In genomic region chr1:39333296-39333695, GRCh38 we compare ENCODE assay signal across 18 cellular contexts.
A peak's percentile ranks its signal among the peaks of the same experiment; 100 is the strongest.
DNase-seq lines count a peak whose midpoint lies in the region; ATAC-seq and TF ChIP-seq lines count a peak whose summit lies in the region.
"Had no signal": no experiment of that assay in that cellular context is flagged by ENCODE, and none has a peak within 500 bp of the region (broad histone marks: within the 10 kb centered on the region; RNA-seq: fewer than 3 reads in every experiment).

No MANE protein-coding gene starts in this region.

- H3K56ac ChIP-seq in IMR-90 (ENCODE audit: extremely low read depth, insufficient read depth, low read length): no peak overlapping the region

- DNase-seq in SK-N-SH (no peak), IMR-90 (peak; percentile 29), choroid plexus epithelial cell (ENCODE audit: low read depth) (peak; percentile 86), UCSD-AML1 (lab: John Stamatoyannopoulos, UW; ENCODE audit: unreplicated experiment) (no peak), amniotic stem cell (lab: John Stamatoyannopoulos, UW) (no peak), ACHN (no peak)
- no peak for DNase-seq in naive thymus-derived CD4-positive, alpha-beta T cell
- DNase-seq: 8988T; activated CD4-positive, alpha-beta T cell treated with anti-CD3 and anti-CD28 coated beads for 1 hour; effector memory CD4-positive, alpha-beta T cell; NCI-H1436 treated with DMSO at 0.1 percent for 48 hours; NCI-H345; stimulated activated CD4-positive, alpha-beta T cell treated with anti-CD3 and anti-CD28 coated beads, Interleukin-4, amount 100 ng/mL, for 4 hours; transverse colon had no signal

- no peak for TF ChIP-seq EP300 in SK-N-SH (IDR thresholded peaks at IDR 0.05; ENCODE audit: borderline replicate concordance in 1 of 2, low read depth in 1 of 2, low read length in 1 of 2)

- no peak overlapping the region for H4K8ac ChIP-seq in IMR-90 (ENCODE audit: low read depth in 2 of 2, low read length in 2 of 2)

- no peak overlapping the region for H2AK9ac ChIP-seq in IMR-90 (replicated peaks; ENCODE audit: low read depth, low read length, poor library complexity)

- H4K20me1 ChIP-seq in SK-N-SH (ENCODE audit: insufficient read depth) (no peaks in the 10 kb centered on the region), IMR-90 (ENCODE audit: insufficient read depth, low read length) (no peaks in the 10 kb centered on the region; the same call in 1 of the 2 replicates)

- no peak overlapping the region for H3K23ac ChIP-seq in IMR-90 (ENCODE audit: low read depth, low read length)

- peaks cover 3% of the 10 kb centered on the region; the same call in 1 of the 2 replicates for H3K79me2 ChIP-seq in SK-N-SH (ENCODE audit: insufficient read depth)

- no peak overlapping the region for H3K14ac ChIP-seq in IMR-90 (replicated peaks; ENCODE audit: low read depth, low read length)

- H3K4me3 ChIP-seq in SK-N-SH (ENCODE audit: low read depth in 2 of 2, low read length in 1 of 2) (no peak overlapping the region), IMR-90 (ENCODE audit: insufficient read depth, low read depth, low read length) (no peak overlapping the region), choroid plexus epithelial cell (ENCODE audit: low read depth, low read length) (no peak overlapping the region)
- H3K4me3 ChIP-seq in naive thymus-derived CD4-positive, alpha-beta T cell (ENCODE audit: low read length): no peak overlapping the region
- H3K4me3 ChIP-seq: gastroesophageal sphincter, transverse colon had no signal

- intact Hi-C loops in IMR-90 (cut with micrococcal nuclease): no loop called here
- intact Hi-C loops in naive thymus-derived CD4-positive, alpha-beta T cell (cut with micrococcal nuclease): loop anchor here in 1 of 2 donors (5.0 kb wide), 1 partner anchor 141 kb away; no protein-coding TSS in a partner anchor

- no peak overlapping the region for H2BK5ac ChIP-seq in IMR-90 (ENCODE audit: low read depth, low read length, poor library complexity, severe bottlenecking)

- no peaks in the 10 kb centered on the region for H3K27me3 ChIP-seq in SK-N-SH (ENCODE audit: insufficient read depth)
- no peaks in the 10 kb centered on the region for H3K27me3 ChIP-seq in IMR-90 (ENCODE audit: control insufficient read depth, insufficient read depth, low read length)
- H3K27me3 ChIP-seq in naive thymus-derived CD4-positive, alpha-beta T cell (ENCODE audit: control insufficient read depth in 2 of 2, insufficient read depth in 2 of 2, low read length in 2 of 2): no peaks in the 10 kb centered on the region
- H3K27me3 ChIP-seq: gastroesophageal sphincter, transverse colon had no signal

- BruUV-seq in IMR-90 (replicated peaks; lab: Mats Ljungman, UMichigan): no TSS peak

- H3K36me3 ChIP-seq in SK-N-SH (replicated peaks in 1 of 2; ENCODE audit: control insufficient read depth in 1 of 2, insufficient read depth in 2 of 2, low read length in 1 of 2): peaks cover 64 to 79% of the 10 kb centered on the region in 2 experiments
- H3K36me3 ChIP-seq in IMR-90 (ENCODE audit: control insufficient read depth, insufficient read depth, low read length): peaks cover 39% of the 10 kb centered on the region
- peaks cover 14 to 85% (median 22%) of the 10 kb centered on the region in 3 experiments for H3K36me3 ChIP-seq in naive thymus-derived CD4-positive, alpha-beta T cell (ENCODE audit: control insufficient read depth in 2 of 3, insufficient read depth in 3 of 3, low read length in 3 of 3)

- 89% methylated on average over 4 of the region's 4 CpGs for WGBS in SK-N-SH (ENCODE audit: low lambda C conversion rate)
- WGBS in IMR-90 (ENCODE audit: extremely low coverage in 2 of 2, insufficient read length in 1 of 2), 2 experiments: no CpG with 5 or more reads among the region's 4 CpGs

- H3K27me3 Mint-ChIP-seq in naive thymus-derived CD4-positive, alpha-beta T cell: no peaks in the 10 kb centered on the region
- H3K27me3 Mint-ChIP-seq: brain had no signal

- H3K36me3 Mint-ChIP-seq in naive thymus-derived CD4-positive, alpha-beta T cell: peaks cover 0 to 50% (median 26%) of the 10 kb centered on the region in 5 donors

- no peak overlapping the region for H2BK20ac ChIP-seq in IMR-90 (ENCODE audit: low read depth, low read length)

- H3K18ac ChIP-seq in IMR-90 (ENCODE audit: low read depth, low read length): no peak overlapping the region

- no peak overlapping the region for H2AK5ac ChIP-seq in IMR-90 (ENCODE audit: low read depth, low read length)

- CTCF ChIA-PET in SK-N-SH (lab: Yijun Ruan, JAX): no interaction called here
- CTCF ChIA-PET in IMR-90 (lab: Yijun Ruan, JAX): no interaction called here
- CTCF ChIA-PET in naive thymus-derived CD4-positive, alpha-beta T cell (lab: Charles Lee): no interaction called here

- H3K9me2 ChIP-seq in SK-N-SH: no peaks in the 10 kb centered on the region

- H3K4me1 ChIP-seq in SK-N-SH (ENCODE audit: control insufficient read depth in 1 of 2, insufficient read depth in 2 of 2, low read depth in 1 of 2, low read length in 1 of 2): peaks cover 4% of the 10 kb centered on the region in 2 experiments; a peak in 2 of 4 replicates
- no peaks in the 10 kb centered on the region for H3K4me1 ChIP-seq in IMR-90 (ENCODE audit: control insufficient read depth, insufficient read depth, low read length)
- H3K4me1 ChIP-seq in naive thymus-derived CD4-positive, alpha-beta T cell (ENCODE audit: control insufficient read depth in 2 of 2, insufficient read depth in 2 of 2, low read length in 2 of 2): peaks cover 0 to 8% of the 10 kb centered on the region in 2 donors
- H3K4me1 ChIP-seq: transverse colon had no signal

- no peak overlapping the region for H4K5ac ChIP-seq in IMR-90 (ENCODE audit: low read depth, low read length)

- no peak overlapping the region for H3K27ac ChIP-seq in SK-N-SH (ENCODE audit: low read depth in 2 of 2, low read length in 1 of 2)
- no peak overlapping the region for H3K27ac ChIP-seq in IMR-90 (ENCODE audit: insufficient read depth, low read length)
- H3K27ac ChIP-seq in naive thymus-derived CD4-positive, alpha-beta T cell (ENCODE audit: low read depth, low read length): no peak overlapping the region
- H3K27ac ChIP-seq: gastroesophageal sphincter, transverse colon had no signal

- dilution Hi-C loops in IMR-90 (cut with HindIII; ENCODE audit: low sequenced_read_pairs, unreplicated experiment): no loop called here

- H3K4ac ChIP-seq in IMR-90 (ENCODE audit: low read depth, low read length): no peak overlapping the region

- POLR2A ChIA-PET in SK-N-SH (lab: Yijun Ruan, JAX): no interaction called here
- POLR2A ChIA-PET in IMR-90 (lab: Charles Lee; ENCODE audit: unreplicated experiment): no interaction called here
- POLR2A ChIA-PET in naive thymus-derived CD4-positive, alpha-beta T cell (lab: Charles Lee): no interaction called here

- no peak overlapping the region for H3K4me3 Mint-ChIP-seq in naive thymus-derived CD4-positive, alpha-beta T cell
- H3K4me3 Mint-ChIP-seq: brain, CD14-positive monocyte had no signal

- H3K4me1 Mint-ChIP-seq in naive thymus-derived CD4-positive, alpha-beta T cell: peaks cover 0 to 36% (median 10%) of the 10 kb centered on the region in 7 donors

- no peak for TF ChIP-seq POLR2A in IMR-90 (IDR thresholded peaks at IDR 0.05; ENCODE audit: low read depth, low read length)

- no peak overlapping the region for H3K4me2 ChIP-seq in SK-N-SH
- no peak overlapping the region for H3K4me2 ChIP-seq in IMR-90 (ENCODE audit: low read depth, low read length)

- in situ Hi-C loops in IMR-90 (cut with MboI; ENCODE audit: low sequenced_read_pairs) (no loop called here), ACHN (cut with HindIII; ENCODE audit: low pct_ligation_motif_present, low pct_unique_long_range_greater_than_20kb, low sequenced_read_pairs) (no loop called here)

- TF ChIP-seq CTCF in SK-N-SH (IDR thresholded peaks at IDR 0.05): no peak
- TF ChIP-seq CTCF in IMR-90 (conservative IDR thresholded peaks at IDR 0.05; ENCODE audit: low read depth, low read length): no peak
- no peak for TF ChIP-seq CTCF in choroid plexus epithelial cell (conservative IDR thresholded peaks at IDR 0.05; ENCODE audit: low read depth, low read length)

- no peaks in the 10 kb centered on the region for H3F3A ChIP-seq in SK-N-SH (replicated peaks; ENCODE audit: insufficient read depth)

- H3K9ac ChIP-seq in SK-N-SH (no peak overlapping the region), IMR-90 (ENCODE audit: low read depth, low read length) (no peak overlapping the region)

- H3K79me1 ChIP-seq in IMR-90 (ENCODE audit: low read depth in 1 of 2, low read length in 2 of 2): peaks cover 28 to 34% of the 10 kb centered on the region in 2 experiments

- peak overlapping the region in 6 of 9 donors; percentile 9 to 79 (median 38) for H3K27ac Mint-ChIP-seq in naive thymus-derived CD4-positive, alpha-beta T cell

- TF ChIP-seq RAD21 in SK-N-SH (IDR thresholded peaks at IDR 0.05; ENCODE audit: low read length) (no peak), IMR-90 (IDR thresholded peaks at IDR 0.05; ENCODE audit: low read length) (no peak)

- no peak overlapping the region for H2AFZ ChIP-seq in SK-N-SH (ENCODE audit: low read depth)
- no peak overlapping the region for H2AFZ ChIP-seq in IMR-90 (replicated peaks; ENCODE audit: low read length, poor library complexity)

- no peak overlapping the region for H2BK120ac ChIP-seq in IMR-90 (ENCODE audit: low read depth, low read length)

- H3K9me3 Mint-ChIP-seq in naive thymus-derived CD4-positive, alpha-beta T cell: no peaks in the 10 kb centered on the region
- H3K9me3 Mint-ChIP-seq: brain, CD14-positive monocyte had no signal

- H2BK15ac ChIP-seq in IMR-90 (ENCODE audit: low read depth, low read length): no peak overlapping the region

- ATAC-seq in SK-N-SH treated with all-trans-retinoic acid at 6 μM for 48 hours: no peak
- no peak for ATAC-seq in IMR-90 (ENCODE audit: low read depth)
- no peak for ATAC-seq in naive thymus-derived CD4-positive, alpha-beta T cell
- ATAC-seq: gastroesophageal sphincter had no signal

- H3K9me3 ChIP-seq in SK-N-SH (no peaks in the 10 kb centered on the region), IMR-90 (ENCODE audit: control insufficient read depth, insufficient read depth, low read length) (no peaks in the 10 kb centered on the region)
- H3K9me3 ChIP-seq in naive thymus-derived CD4-positive, alpha-beta T cell (ENCODE audit: control insufficient read depth in 2 of 3, low read length in 3 of 3): no peaks in the 10 kb centered on the region
- H3K9me3 ChIP-seq: gastroesophageal sphincter, transverse colon had no signal

- H3K9me1 ChIP-seq in IMR-90 (ENCODE audit: insufficient read depth, low read length): no peaks in the 10 kb centered on the region; the same call in 1 of the 2 replicates

- no peak overlapping the region for H4K91ac ChIP-seq in IMR-90 (ENCODE audit: insufficient read depth, low read depth, low read length)

TF ChIP-seq in SK-N-SH treated with all-trans-retinoic acid at 6 μM for 48 hours, 23 proteins besides CTCF, POLR2A, EP300 and RAD21 (continues in another document):
- peak; percentile 27 for TF ChIP-seq ISL1 (CRISPR knock-in tag; IDR thresholded peaks at IDR 0.05)
- no peak for TF ChIP-seq TOX (CRISPR knock-in tag; IDR thresholded peaks at IDR 0.05; ENCODE audit: borderline replicate concordance)

TF ChIP-seq in SK-N-SH, 30 proteins besides CTCF, POLR2A, EP300 and RAD21 (continues in another document):
- no peak for TF ChIP-seq TCF12 (IDR thresholded peaks at IDR 0.05)

TF ChIP-seq in IMR-90, 13 proteins besides CTCF, POLR2A, EP300 and RAD21 (continues in another document):
- TF ChIP-seq FOS (IDR thresholded peaks at IDR 0.05; ENCODE audit: low read depth, low read length) (no peak), CEBPB (IDR thresholded peaks at IDR 0.05; ENCODE audit: low read depth, low read length) (no peak), MAFK (IDR thresholded peaks at IDR 0.05; ENCODE audit: low read depth, low read length) (no peak)

Comparison
In these comparisons a context has a peak if more than half of its experiments do, and no peak if none do; other contexts are left out.
1. DNase-seq: peak in IMR-90 (single experiment) and choroid plexus epithelial cell (single experiment); none in SK-N-SH (single experiment), naive thymus-derived CD4-positive, alpha-beta T cell (0 of 9), UCSD-AML1 (single experiment), amniotic stem cell (single experiment) and ACHN (single experiment).